8 cellular contexts compared by ENCODE assay signal in the genomic region with DNA sequence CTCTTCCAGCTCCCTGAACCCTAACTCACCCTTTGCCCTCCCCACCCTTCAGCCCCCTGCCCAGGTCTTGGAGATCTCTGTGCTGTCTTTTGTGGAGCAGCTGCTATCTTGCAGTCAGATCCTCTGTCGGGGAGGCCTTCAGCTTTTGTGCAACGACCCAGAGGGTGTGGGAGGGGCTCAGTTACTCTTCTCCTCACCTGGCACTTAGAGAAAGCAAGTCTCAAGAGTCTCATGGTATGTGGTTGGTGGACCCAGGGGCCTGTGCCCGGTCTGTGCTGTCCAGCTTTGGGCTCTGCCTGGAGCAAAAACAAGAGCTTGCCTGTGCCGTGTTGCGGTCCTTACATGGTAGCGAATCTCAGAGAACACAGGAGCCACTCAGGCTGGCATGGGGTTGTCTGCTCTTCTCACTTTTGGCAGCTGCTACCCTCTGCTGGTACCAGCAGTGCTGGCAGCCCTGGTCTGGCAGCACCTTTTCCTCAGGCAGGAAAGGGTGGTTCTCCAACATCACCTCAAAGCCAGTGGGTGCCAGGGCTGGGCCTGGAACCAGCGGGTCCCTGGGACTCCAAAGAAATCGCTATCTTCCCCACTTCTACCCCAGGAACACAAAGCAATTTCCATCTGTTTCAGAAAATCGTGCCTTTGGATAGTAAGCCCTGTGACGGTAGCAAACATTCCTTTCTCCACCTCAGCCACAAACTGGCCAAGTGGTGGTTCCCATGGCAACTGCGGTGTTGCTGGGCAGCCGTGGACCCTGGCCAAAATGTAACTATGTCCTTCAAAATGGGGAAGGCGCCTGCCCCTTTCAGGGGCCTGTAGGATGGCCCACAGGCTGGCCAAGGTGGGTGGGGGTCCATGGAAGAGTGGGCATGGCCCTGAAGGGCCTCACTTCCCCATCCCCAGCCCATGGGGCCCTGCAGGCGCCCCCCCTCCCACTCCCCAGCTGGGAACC.
A peak's percentile ranks its signal among the peaks of the same experiment; 100 is the strongest.
DNase-seq lines count a peak whose midpoint lies in the region; ATAC-seq and TF ChIP-seq lines count a peak whose summit lies in the region.

No MANE protein-coding gene starts in this region.

- H3K4me3 ChIP-seq in mesenchymal stem cell (ENCODE audit: insufficient read depth in 1 of 2, low read depth in 1 of 2, low read length in 2 of 2) (no peak overlapping the region), transverse colon (no peak overlapping the region)

- intact Hi-C loops in transverse colon (cut with DNase I; ENCODE audit: low total_unique reads) = loop anchor here (2.0 to 10.0 kb wide), 2 partner anchors 43 to 461 kb away; no protein-coding TSS in a partner anchor

- no peak overlapping the region for H3K23ac ChIP-seq in mesenchymal stem cell (ENCODE audit: low read length in 2 of 2)

- H2BK15ac ChIP-seq in mesenchymal stem cell (ENCODE audit: low read depth, poor library complexity, severe bottlenecking) = peak overlapping the region; percentile 17

- H3K79me1 ChIP-seq in mesenchymal stem cell (replicated peaks; ENCODE audit: low read length, poor library complexity, severe bottlenecking) = peaks cover 11% of the 10 kb centered on the region

- H3K4ac ChIP-seq in mesenchymal stem cell (ENCODE audit: low read depth in 1 of 2, low read length in 2 of 2) = no peak overlapping the region

- H3K4me1 ChIP-seq in mesenchymal stem cell (ENCODE audit: control insufficient read depth, insufficient read depth, low read depth, low read length) (peaks cover 13% of the 10 kb centered on the region), transverse colon (peaks cover 10 to 37% (median 26%) of the 10 kb centered on the region in 4 donors)

- 80% methylated on average over 11 of the region's 14 CpGs for WGBS in mesenchymal stem cell
- 62 to 80% methylated on average over 2 to 14 of the region's 14 CpGs for WGBS in transverse colon (ENCODE audit: low coverage in 1 of 2), 2 donors

- H2AFZ ChIP-seq in mesenchymal stem cell (ENCODE audit: low read depth, low read length) = no peak overlapping the region

- peak overlapping the region; percentile 17 for H3K9ac ChIP-seq in mesenchymal stem cell (ENCODE audit: low read length)

- in situ Hi-C loops in transverse colon (cut with MboI; ENCODE audit: low pct_ligation_motif_present in 1 of 4, low pct_unique_long_range_greater_than_20kb in 1 of 4, low sequenced_read_pairs in 3 of 4) = no loop called here

- H2AK5ac ChIP-seq in mesenchymal stem cell (ENCODE audit: low read length, severe bottlenecking) = no peak overlapping the region

- H3K27me3 ChIP-seq in mesenchymal stem cell (ENCODE audit: control insufficient read depth in 1 of 2, insufficient read depth in 1 of 2, low read length in 2 of 2) (no peaks in the 10 kb centered on the region), transverse colon (no peaks in the 10 kb centered on the region)

- peak overlapping the region; percentile 27 for H2BK120ac ChIP-seq in mesenchymal stem cell (ENCODE audit: low read depth, low read length)

- no peak overlapping the region for H3K14ac ChIP-seq in mesenchymal stem cell (ENCODE audit: low read length in 2 of 2)

- no peak overlapping the region for H3K18ac ChIP-seq in mesenchymal stem cell (ENCODE audit: low read depth in 1 of 2, low read length in 2 of 2)

- no peak for TF ChIP-seq EP300 in transverse colon (IDR thresholded peaks at IDR 0.05; ENCODE audit: low read depth)

- H3K27ac ChIP-seq in mesenchymal stem cell (ENCODE audit: low read length, poor library complexity, severe bottlenecking) (no peak overlapping the region), transverse colon (peak overlapping the region; percentile 72 to 80 (median 79))

- no peak overlapping the region for H2BK12ac ChIP-seq in mesenchymal stem cell (ENCODE audit: low read length in 2 of 2)

- ATAC-seq in SK-N-SH treated with all-trans-retinoic acid at 6 μM for 48 hours (peak; percentile 74), HG03095 (IDR thresholded peaks at IDR 0.05; ENCODE audit: unreplicated experiment) (no peak), GM21526 (IDR thresholded peaks at IDR 0.05; ENCODE audit: low FRiP score, unreplicated experiment) (no peak)

- DNase-seq in DMS 273 (lab: John Stamatoyannopoulos, UW; ENCODE audit: unreplicated experiment) = peak; percentile 68
- no peak for DNase-seq in DMS 273 treated with DMSO at 0.1 percent for 48 hours (lab: John Stamatoyannopoulos, UW)
- DNase-seq in central memory CD4-positive, alpha-beta T cell = peak; percentile 46
- DNase-seq in mesenchymal stem cell = peak; percentile 70
- DNase-seq in transverse colon = peak; percentile 43

- H2BK5ac ChIP-seq in mesenchymal stem cell (ENCODE audit: low read depth, low read length, poor library complexity, severe bottlenecking) = no peak overlapping the region

- TF ChIP-seq CTCF in transverse colon (IDR thresholded peaks at IDR 0.05) = peak in 3 of 5 experiments; percentile 8 to 27 (median 23)

- H3K36me3 ChIP-seq in mesenchymal stem cell (ENCODE audit: control insufficient read depth in 1 of 2, insufficient read depth in 2 of 2, low read depth in 1 of 2, low read length in 2 of 2) = peaks cover 3 to 14% of the 10 kb centered on the region in 2 experiments
- no peaks in the 10 kb centered on the region for H3K36me3 ChIP-seq in transverse colon

- TF ChIP-seq POLR2A in transverse colon (IDR thresholded peaks at IDR 0.05) = no peak

- H4K8ac ChIP-seq in mesenchymal stem cell (ENCODE audit: low read length) = no peak overlapping the region

- H3K4me2 ChIP-seq in mesenchymal stem cell (ENCODE audit: low read length, poor library complexity, severe bottlenecking) = no peak overlapping the region

- H3K9me3 ChIP-seq in mesenchymal stem cell (ENCODE audit: control insufficient read depth, low read length) (peaks cover 7% of the 10 kb centered on the region), transverse colon (no peaks in the 10 kb centered on the region)

- H4K91ac ChIP-seq in mesenchymal stem cell (ENCODE audit: low read length) = no peak overlapping the region

TF ChIP-seq in SK-N-SH treated with all-trans-retinoic acid at 6 μM for 48 hours, 23 proteins besides CTCF, POLR2A, EP300 and RAD21:
- no peak for TF ChIP-seq ZNF70 (CRISPR knock-in tag; IDR thresholded peaks at IDR 0.05)
